In the genomic region with DNA sequence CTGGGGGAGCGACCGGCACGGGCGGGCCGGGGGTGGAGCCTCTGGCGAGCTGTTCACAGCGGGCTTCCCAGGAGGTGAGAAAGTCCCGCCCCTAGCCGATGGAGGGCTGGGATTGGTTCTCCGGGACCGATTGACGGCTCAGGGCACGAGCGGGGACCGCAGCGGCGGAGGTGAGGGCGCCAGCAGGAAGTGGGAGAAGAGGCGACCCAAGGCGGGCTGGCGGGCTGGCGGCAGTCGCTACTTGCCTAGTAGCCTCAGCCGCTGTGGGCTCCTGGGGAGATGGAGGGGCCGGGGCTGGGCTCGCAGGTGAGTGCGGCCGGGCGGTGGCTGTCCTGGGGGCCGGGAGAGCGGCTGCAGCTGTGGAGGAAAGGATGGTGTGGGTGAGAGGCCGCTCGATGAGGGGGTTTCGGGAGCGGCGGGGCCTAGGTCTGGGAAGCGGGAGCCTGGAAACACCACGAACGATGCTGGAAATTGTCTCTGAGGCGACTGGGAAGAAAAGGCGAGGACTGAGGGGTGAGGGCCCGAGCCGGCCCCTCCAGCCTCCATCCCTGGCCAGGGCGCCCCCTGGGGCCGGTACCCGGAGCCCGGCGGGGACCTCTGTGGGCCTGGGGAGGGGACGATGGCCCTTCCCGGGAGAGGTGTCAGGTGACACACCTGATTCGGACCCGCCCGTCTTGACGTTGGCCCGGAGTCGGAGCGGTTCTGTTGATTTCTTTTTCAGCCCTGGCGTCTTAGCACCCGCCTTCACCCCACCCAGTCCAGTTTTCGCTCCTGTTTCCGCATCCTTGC, we compare ENCODE assay signal across 8 cellular contexts. TPM values are rescaled to one million over a fixed set of nuclear protein-coding genes. Genes with fewer than 3 reads are reported as not detected.
A peak's percentile ranks its signal among the peaks of the same experiment; 100 is the strongest.
DNase-seq lines count a peak whose midpoint lies in the region; ATAC-seq and TF ChIP-seq lines count a peak whose summit lies in the region.

A gene with protein sequence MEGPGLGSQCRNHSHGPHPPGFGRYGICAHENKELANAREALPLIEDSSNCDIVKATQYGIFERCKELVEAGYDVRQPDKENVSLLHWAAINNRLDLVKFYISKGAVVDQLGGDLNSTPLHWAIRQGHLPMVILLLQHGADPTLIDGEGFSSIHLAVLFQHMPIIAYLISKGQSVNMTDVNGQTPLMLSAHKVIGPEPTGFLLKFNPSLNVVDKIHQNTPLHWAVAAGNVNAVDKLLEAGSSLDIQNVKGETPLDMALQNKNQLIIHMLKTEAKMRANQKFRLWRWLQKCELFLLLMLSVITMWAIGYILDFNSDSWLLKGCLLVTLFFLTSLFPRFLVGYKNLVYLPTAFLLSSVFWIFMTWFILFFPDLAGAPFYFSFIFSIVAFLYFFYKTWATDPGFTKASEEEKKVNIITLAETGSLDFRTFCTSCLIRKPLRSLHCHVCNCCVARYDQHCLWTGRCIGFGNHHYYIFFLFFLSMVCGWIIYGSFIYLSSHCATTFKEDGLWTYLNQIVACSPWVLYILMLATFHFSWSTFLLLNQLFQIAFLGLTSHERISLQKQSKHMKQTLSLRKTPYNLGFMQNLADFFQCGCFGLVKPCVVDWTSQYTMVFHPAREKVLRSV (plus strand): TSS at position 198 of the 789 bp plus-strand sequence. CDS start 82 bp downstream, at position 280.

- no peaks in the 10 kb centered on the region for H3K36me3 ChIP-seq in colonic mucosa

- peak; percentile 99 for ATAC-seq in GM19324 (IDR thresholded peaks at IDR 0.05; ENCODE audit: low FRiP score, unreplicated experiment)
- peak; percentile 100 for ATAC-seq in HG03460 (IDR thresholded peaks at IDR 0.05; ENCODE audit: unreplicated experiment)
- ATAC-seq in activated CD4-positive, alpha-beta T cell treated with anti-CD3 and anti-CD28 coated beads for 36 hours: peak; percentile 99

- POLR2A ChIA-PET in activated CD4-positive, alpha-beta T cell treated with anti-CD3 and anti-CD28 coated beads for 36 hours (lab: Charles Lee): no interaction called here

- no peaks in the 10 kb centered on the region for H3K9me3 Mint-ChIP-seq in activated CD4-positive, alpha-beta T cell treated with anti-CD3 and anti-CD28 coated beads for 36 hours (ENCODE audit: low read depth)

- peaks cover 24% of the 10 kb centered on the region for H3K36me3 Mint-ChIP-seq in activated CD4-positive, alpha-beta T cell treated with anti-CD3 and anti-CD28 coated beads for 36 hours (ENCODE audit: low read depth)

- H3K4me3 ChIP-seq in colonic mucosa: peak within 1 kb of the TSS; percentile 79

- peaks cover 4% of the 10 kb centered on the region for H3K4me1 ChIP-seq in colonic mucosa

- intact Hi-C loops in activated CD4-positive, alpha-beta T cell treated with anti-CD3 and anti-CD28 coated beads for 36 hours (cut with DNase I, micrococcal nuclease): loop anchor here (1.0 to 10.0 kb wide), 9 partner anchors 40 to 1245 kb away; a partner anchor contains a TSS
- intact Hi-C loops in colonic mucosa (cut with DNase I): no loop called here

- CTCF ChIA-PET in activated CD4-positive, alpha-beta T cell treated with anti-CD3 and anti-CD28 coated beads for 36 hours (lab: Charles Lee): interaction anchor here (0.6 to 1.5 kb wide), 5 partner anchors 14 to 57 kb away, joined by 3 to 8 read pairs (median 4); a partner anchor contains a TSS

- H3K4me1 Mint-ChIP-seq in activated CD4-positive, alpha-beta T cell treated with anti-CD3 and anti-CD28 coated beads for 36 hours: peaks cover 51% of the 10 kb centered on the region

- H3K27me3 ChIP-seq in colonic mucosa: no peaks in the 10 kb centered on the region

- H3K27me3 Mint-ChIP-seq in activated CD4-positive, alpha-beta T cell treated with anti-CD3 and anti-CD28 coated beads for 36 hours: no peaks in the 10 kb centered on the region

- peak within 1 kb of the TSS; percentile 87 for H3K27ac Mint-ChIP-seq in activated CD4-positive, alpha-beta T cell treated with anti-CD3 and anti-CD28 coated beads for 36 hours

- peak within 1 kb of the TSS; percentile 89 for H3K4me3 Mint-ChIP-seq in activated CD4-positive, alpha-beta T cell treated with anti-CD3 and anti-CD28 coated beads for 36 hours

- TF ChIP-seq CTCF in C4-2B (conservative IDR thresholded peaks at IDR 0.05) (peak; percentile 65), colonic mucosa (IDR thresholded peaks at IDR 0.05) (peak; percentile 23)

- DNase-seq in NCI-H524 (lab: John Stamatoyannopoulos, UW) (peak; percentile 80 to 90), colonic mucosa (peak; percentile 99), left kidney (ENCODE audit: low read depth, low spot score) (peak; percentile 96)
- peak; percentile 97 for DNase-seq in activated CD4-positive, alpha-beta T cell treated with anti-CD3 and anti-CD28 coated beads for 36 hours
- peak; percentile 97 for DNase-seq in stimulated activated CD4-positive, alpha-beta T cell treated with anti-CD3 and anti-CD28 coated beads, Interleukin-1b, Interleukin-23, amount 100 ng/mL, for 48 hours

- H3K27ac ChIP-seq in C4-2B (peak within 1 kb of the TSS; percentile 77), colonic mucosa (peak within 1 kb of the TSS; percentile 85)

- peak within 1 kb of the TSS; percentile 71 to 92 for H3K9ac ChIP-seq in colonic mucosa (ENCODE audit: low read depth in 2 of 2, low read length in 2 of 2)

- H3K9me3 ChIP-seq in colonic mucosa: no peaks in the 10 kb centered on the region

RNA-seq across cellular contexts. Expression of the gene that starts here (rescaled TPM):
- total RNA-seq in activated CD4-positive, alpha-beta T cell treated with anti-CD3 and anti-CD28 coated beads for 36 hours: 10 to 100 TPM; 22.9 to 25.9 TPM
- total RNA-seq in colonic mucosa: 10 to 100 TPM; 30.8 to 35.0 TPM

Comparison
In these comparisons a context has a peak if more than half of its experiments do, and no peak if none do; other contexts are left out.
1. Peak in every context shown above with its lines: DNase-seq, ATAC-seq, H3K4me3 ChIP-seq and H3K27ac ChIP-seq.